Comparison of ENCODE assay signal across 16 cellular contexts in the genomic region with DNA sequence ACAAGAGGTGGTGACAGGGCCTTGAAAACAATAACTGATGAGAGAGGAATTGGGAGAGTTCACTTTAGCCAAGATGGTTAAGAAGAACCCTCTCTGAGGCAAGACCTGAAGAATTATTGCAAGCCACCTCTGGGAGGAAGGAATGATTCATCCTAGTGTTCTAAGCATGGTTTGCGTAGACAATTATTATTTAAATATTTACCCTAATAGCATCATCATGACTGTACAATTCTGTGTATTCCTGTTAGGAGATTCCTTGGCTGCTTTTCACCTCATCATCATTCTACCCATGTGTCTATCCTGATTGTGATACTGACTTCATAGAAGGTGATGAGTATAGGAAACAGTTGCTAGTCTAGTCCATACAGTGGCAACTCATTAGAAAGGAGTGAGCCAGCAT.
DNase-seq lines count a peak whose midpoint lies in the region; TF ChIP-seq lines count a peak whose summit lies in the region.
"Had no signal": no experiment of that assay in that cellular context is flagged by ENCODE, and none has a peak within 500 bp of the region (broad histone marks: within the 10 kb centered on the region; RNA-seq: fewer than 3 reads in every experiment).

No MANE protein-coding gene starts in this region.

- in situ Hi-C loops in ACHN (cut with HindIII; ENCODE audit: low pct_ligation_motif_present, low pct_unique_long_range_greater_than_20kb, low sequenced_read_pairs), result no loop called here

- no peak overlapping the region for H3K27ac ChIP-seq in tibial artery
- H3K27ac ChIP-seq: thoracic aorta had no signal

- H3K9me3 Mint-ChIP-seq in HFFc6, result no peaks in the 10 kb centered on the region
- H3K9me3 Mint-ChIP-seq: effector memory CD8-positive, alpha-beta T cell had no signal

- peaks cover 93% of the 10 kb centered on the region for H3K4me1 Mint-ChIP-seq in HFFc6 (ENCODE audit: low read depth)
- H3K4me1 Mint-ChIP-seq: B cell had no signal

- peak overlapping the region; percentile 89 for H3K27ac Mint-ChIP-seq in HFFc6
- H3K27ac Mint-ChIP-seq: activated CD8-positive, alpha-beta T cell treated with anti-CD3 and anti-CD28 coated beads, Interleukin-2, amount 10 ng/mL, durations not matched to agents 7 days and 5 days; activated naive CD8-positive, alpha-beta T cell; B cell; effector memory CD8-positive, alpha-beta T cell; T-cell had no signal

- peak overlapping the region; percentile 72 for H3K4me3 Mint-ChIP-seq in HFFc6
- H3K4me3 Mint-ChIP-seq: activated CD8-positive, alpha-beta T cell treated with anti-CD3 and anti-CD28 coated beads, Interleukin-2, amount 10 ng/mL, durations not matched to agents 7 days and 5 days; activated naive CD8-positive, alpha-beta T cell; B cell; effector memory CD8-positive, alpha-beta T cell; T-cell had no signal

- H3K36me3 Mint-ChIP-seq in HFFc6 (ENCODE audit: low read depth), result peaks cover 29% of the 10 kb centered on the region

- H3K27me3 ChIP-seq in tibial artery, result no peaks in the 10 kb centered on the region

- no peaks in the 10 kb centered on the region for H3K36me3 ChIP-seq in tibial artery
- H3K36me3 ChIP-seq: thoracic aorta had no signal

- no peaks in the 10 kb centered on the region for H3K4me1 ChIP-seq in tibial artery

- H3K9me3 ChIP-seq in tibial artery, result no peaks in the 10 kb centered on the region
- H3K9me3 ChIP-seq: thoracic aorta had no signal

- TF ChIP-seq CTCF in HFFc6 (IDR thresholded peaks at IDR 0.05) (no peak), tibial artery (IDR thresholded peaks at IDR 0.05) (no peak)

- peaks cover 1% of the 10 kb centered on the region; the same call in 1 of the 2 replicates for H3K27me3 Mint-ChIP-seq in HFFc6 (ENCODE audit: insufficient read depth)
- H3K27me3 Mint-ChIP-seq: activated naive CD8-positive, alpha-beta T cell; B cell; effector memory CD8-positive, alpha-beta T cell; T-cell had no signal

- intact Hi-C loops in tibial artery (cut with DNase I; ENCODE audit: low total_unique reads), result no loop called here

- DNase-seq in ACHN, result peak; percentile 0
- DNase-seq in HFFc6, result peak; percentile 96
- DNase-seq in astrocyte of the hippocampus (ENCODE audit: low read depth, low spot score), result peak; percentile 67
- DNase-seq in glomerular visceral epithelial cell (ENCODE audit: extremely low spot score), result peak; percentile 23
- no peak for DNase-seq in cerebellar nuclear complex (lab: John Stamatoyannopoulos, UW)
- no peak for DNase-seq in ureter (ENCODE audit: low spot score)
- no peak for DNase-seq in T-helper 1 cell
- DNase-seq in tibial artery, result no peak
- DNase-seq: activated CD8-positive, alpha-beta T cell treated with anti-CD3 and anti-CD28 coated beads, Interleukin-2, amount 10 ng/mL, durations not matched to agents 7 days and 5 days; effector memory CD8-positive, alpha-beta T cell; NCI-H1694 treated with DMSO at 0.1 percent for 48 hours; retina; T-cell had no signal

- H3K4me3 ChIP-seq in tibial artery, result no peak overlapping the region
- H3K4me3 ChIP-seq: thoracic aorta had no signal

Comparison
In these comparisons a context has a peak if more than half of its experiments do, and no peak if none do; other contexts are left out.
1. DNase-seq: peak in ACHN (single experiment), HFFc6 (single experiment), astrocyte of the hippocampus (single experiment) and glomerular visceral epithelial cell (single experiment); none in cerebellar nuclear complex (0 of 2), ureter (single experiment), T-helper 1 cell (0 of 5) and tibial artery (0 of 2).